Comparison of ENCODE assay signal across 31 cellular contexts in genomic region chr3:110296885-110297284, GRCh38.
DNase-seq lines count a peak whose midpoint lies in the region; ATAC-seq and TF ChIP-seq lines count a peak whose summit lies in the region.
"Had no signal": no experiment of that assay in that cellular context is flagged by ENCODE, and none has a peak within 500 bp of the region (broad histone marks: within the 10 kb centered on the region; RNA-seq: fewer than 3 reads in every experiment).

No MANE protein-coding gene starts in this region.

- no peak overlapping the region for H3K27ac Mint-ChIP-seq in CD4-positive, alpha-beta memory T cell
- no peak overlapping the region for H3K27ac Mint-ChIP-seq in activated CD4-positive, alpha-beta T cell treated with anti-CD3 and anti-CD28 coated beads, Interleukin-2, amount 10 ng/mL, durations not matched to agents 24 days and 14 days
- H3K27ac Mint-ChIP-seq: activated CD8-positive, alpha-beta memory T cell treated with anti-CD3 and anti-CD28 coated beads, Interleukin-2, amount 10 ng/mL, durations not matched to agents 7 days and 5 days; activated naive CD4-positive, alpha-beta T cell treated with anti-CD3 and anti-CD28 coated beads, Interleukin-2, amount 50 U/mL, for 72 hours; H9; natural killer cell treated with Interleukin-12 subunit alpha and Interleukin-12 subunit beta and Interleukin-15 and Interleukin-18, amount 100 ng/mL, for 72 hours; stimulated activated naive CD8-positive, alpha-beta T cell treated with anti-CD3 and anti-CD28 coated beads, Interleukin-15, amount 100 ng/mL, for 72 hours; T-helper 2 cell treated with Interferon-gamma antibody and Interleukin-4, amounts not matched to agents 5 μg/mL and 100 μg/mL, for 36 hours had no signal

- H3K36me3 ChIP-seq in CD4-positive, alpha-beta memory T cell (ENCODE audit: insufficient read depth, low read length) = no peaks in the 10 kb centered on the region
- no peaks in the 10 kb centered on the region for H3K36me3 ChIP-seq in OCI-LY7 (ENCODE audit: insufficient read depth, low read length)
- H3K36me3 ChIP-seq: heart left ventricle, right lobe of liver, thyroid gland, WERI-Rb-1 had no signal

- H2AFZ ChIP-seq in OCI-LY7 (ENCODE audit: low read length) = no peak overlapping the region

- H3K36me3 Mint-ChIP-seq in CD4-positive, alpha-beta memory T cell = no peaks in the 10 kb centered on the region
- no peaks in the 10 kb centered on the region for H3K36me3 Mint-ChIP-seq in activated CD4-positive, alpha-beta T cell treated with anti-CD3 and anti-CD28 coated beads, Interleukin-2, amount 10 ng/mL, durations not matched to agents 24 days and 14 days (ENCODE audit: low read depth)
- H3K36me3 Mint-ChIP-seq: natural killer cell treated with Interleukin-12 subunit alpha and Interleukin-12 subunit beta and Interleukin-15 and Interleukin-18, amount 100 ng/mL, for 72 hours had no signal

- peaks cover 2 to 25% (median 16%) of the 10 kb centered on the region in 8 donors for H3K9me3 Mint-ChIP-seq in CD4-positive, alpha-beta memory T cell
- peaks cover 16% of the 10 kb centered on the region for H3K9me3 Mint-ChIP-seq in activated CD4-positive, alpha-beta T cell treated with anti-CD3 and anti-CD28 coated beads, Interleukin-2, amount 10 ng/mL, durations not matched to agents 24 days and 14 days

- no peaks in the 10 kb centered on the region for H4K20me1 ChIP-seq in OCI-LY7 (ENCODE audit: insufficient read depth, low read length)

- no peak overlapping the region for H3K4me2 ChIP-seq in OCI-LY7 (ENCODE audit: low read length)

- intact Hi-C loops in CD4-positive, alpha-beta memory T cell (cut with micrococcal nuclease) = no loop called here
- intact Hi-C loops in activated CD4-positive, alpha-beta T cell treated with anti-CD3 and anti-CD28 coated beads, Interleukin-2, amount 10 ng/mL, durations not matched to agents 24 days and 14 days (cut with micrococcal nuclease) = no loop called here
- intact Hi-C loops in OCI-LY7 (cut with micrococcal nuclease; ENCODE audit: unreplicated experiment) = no loop called here

- no peak overlapping the region for H3K4me3 ChIP-seq in choroid plexus epithelial cell (ENCODE audit: low read depth, low read length)
- no peak overlapping the region for H3K4me3 ChIP-seq in CD4-positive, alpha-beta memory T cell (ENCODE audit: low read length in 2 of 2)
- H3K4me3 ChIP-seq in OCI-LY7 (ENCODE audit: low read depth, low read length, poor library complexity, severe bottlenecking) = no peak overlapping the region
- H3K4me3 ChIP-seq: body of pancreas, heart left ventricle, right lobe of liver, thyroid gland had no signal

- DNase-seq in AG08395 (ENCODE audit: low spot score) (peak; percentile 20), HuH-7 (ENCODE audit: low spot score) (peak; percentile 23), choroid plexus epithelial cell (ENCODE audit: low read depth) (peak; percentile 33), myocyte (ENCODE audit: low read depth) (peak; percentile 38), OCI-LY7 (ENCODE audit: low spot score) (no peak)
- no peak for DNase-seq in CD4-positive, alpha-beta memory T cell
- DNase-seq in activated CD4-positive, alpha-beta T cell treated with anti-CD3 and anti-CD28 coated beads, Interleukin-2, amount 10 ng/mL, durations not matched to agents 24 days and 14 days = no peak
- DNase-seq: activated CD4-positive, alpha-beta T cell treated with anti-CD3 and anti-CD28 coated beads, Interleukin-2, amount 50 U/mL, for 1 hour; activated CD8-positive, alpha-beta memory T cell treated with anti-CD3 and anti-CD28 coated beads, Interleukin-2, amount 10 ng/mL, durations not matched to agents 7 days and 5 days; body of pancreas; cerebellar nuclear complex; H9; heart left ventricle; left colon; midbrain; NCI-H1105 treated with DMSO at 0.1 percent for 48 hours; NCI-H2029 treated with DMSO at 0.1 percent for 48 hours; NCI-H345; NCI-H748 treated with DMSO at 0.1 percent for 48 hours; posterior cingulate gyrus; right lobe of liver; stimulated activated CD4-positive, alpha-beta T cell treated with anti-CD3 and anti-CD28 coated beads, Interleukin-15, amount 100 ng/mL, for 24 hours; stimulated activated naive CD8-positive, alpha-beta T cell treated with anti-CD3 and anti-CD28 coated beads, Interleukin-15, amount 100 ng/mL, for 72 hours; thyroid gland; WERI-Rb-1 had no signal

- H3K9me3 ChIP-seq in CD4-positive, alpha-beta memory T cell (ENCODE audit: control insufficient read depth in 1 of 2, low read length in 2 of 2) = no peaks in the 10 kb centered on the region
- H3K9me3 ChIP-seq in OCI-LY7 (ENCODE audit: low read length) = no peaks in the 10 kb centered on the region
- H3K9me3 ChIP-seq: right lobe of liver, thyroid gland had no signal

- no peaks in the 10 kb centered on the region for H3K9me2 ChIP-seq in OCI-LY7 (ENCODE audit: insufficient read depth, low read length)

- H3K27me3 ChIP-seq in CD4-positive, alpha-beta memory T cell (ENCODE audit: insufficient read depth, low read length) = no peaks in the 10 kb centered on the region
- H3K27me3 ChIP-seq: body of pancreas, heart left ventricle, right lobe of liver, thyroid gland had no signal

- H3K4me1 ChIP-seq in CD4-positive, alpha-beta memory T cell (ENCODE audit: insufficient read depth, low read length) = no peaks in the 10 kb centered on the region
- H3K4me1 ChIP-seq in OCI-LY7 (ENCODE audit: insufficient read depth, low read length, poor library complexity, severe bottlenecking) = no peaks in the 10 kb centered on the region
- H3K4me1 ChIP-seq: body of pancreas, heart left ventricle, right lobe of liver, thyroid gland had no signal

- H3K79me2 ChIP-seq in OCI-LY7 (ENCODE audit: insufficient read depth, low read depth, low read length) = no peaks in the 10 kb centered on the region

- H3K4me1 Mint-ChIP-seq in CD4-positive, alpha-beta memory T cell = no peaks in the 10 kb centered on the region
- H3K4me1 Mint-ChIP-seq in activated CD4-positive, alpha-beta T cell treated with anti-CD3 and anti-CD28 coated beads, Interleukin-2, amount 10 ng/mL, durations not matched to agents 24 days and 14 days = no peaks in the 10 kb centered on the region
- H3K4me1 Mint-ChIP-seq: activated CD8-positive, alpha-beta memory T cell treated with anti-CD3 and anti-CD28 coated beads, Interleukin-2, amount 10 ng/mL, durations not matched to agents 7 days and 5 days; stimulated activated naive CD8-positive, alpha-beta T cell treated with anti-CD3 and anti-CD28 coated beads, Interleukin-15, amount 100 ng/mL, for 72 hours had no signal

- no peak for ATAC-seq in GM19463 (IDR thresholded peaks at IDR 0.05; ENCODE audit: unreplicated experiment)
- ATAC-seq: activated CD8-positive, alpha-beta memory T cell treated with anti-CD3 and anti-CD28 coated beads, Interleukin-2, amount 10 ng/mL, durations not matched to agents 7 days and 5 days; activated naive CD4-positive, alpha-beta T cell treated with anti-CD3 and anti-CD28 coated beads, Interleukin-2, amount 50 U/mL, for 72 hours; body of pancreas; heart left ventricle; left colon; natural killer cell treated with Interleukin-12 subunit alpha and Interleukin-12 subunit beta and Interleukin-15 and Interleukin-18, amount 100 ng/mL, for 72 hours; right lobe of liver; SK-N-SH treated with all-trans-retinoic acid at 6 μM for 48 hours; stimulated activated naive CD8-positive, alpha-beta T cell treated with anti-CD3 and anti-CD28 coated beads, Interleukin-15, amount 100 ng/mL, for 72 hours had no signal

- H3K27me3 Mint-ChIP-seq in CD4-positive, alpha-beta memory T cell = no peaks in the 10 kb centered on the region
- H3K27me3 Mint-ChIP-seq in activated CD4-positive, alpha-beta T cell treated with anti-CD3 and anti-CD28 coated beads, Interleukin-2, amount 10 ng/mL, durations not matched to agents 24 days and 14 days = no peaks in the 10 kb centered on the region
- H3K27me3 Mint-ChIP-seq: activated CD8-positive, alpha-beta memory T cell treated with anti-CD3 and anti-CD28 coated beads, Interleukin-2, amount 10 ng/mL, durations not matched to agents 7 days and 5 days; natural killer cell treated with Interleukin-12 subunit alpha and Interleukin-12 subunit beta and Interleukin-15 and Interleukin-18, amount 100 ng/mL, for 72 hours; stimulated activated naive CD8-positive, alpha-beta T cell treated with anti-CD3 and anti-CD28 coated beads, Interleukin-15, amount 100 ng/mL, for 72 hours had no signal

- TF ChIP-seq CTCF in choroid plexus epithelial cell (conservative IDR thresholded peaks at IDR 0.05; ENCODE audit: low read depth, low read length) (no peak), OCI-LY7 (conservative IDR thresholded peaks at IDR 0.05; ENCODE audit: low read length) (no peak)

- CTCF ChIA-PET in CD4-positive, alpha-beta memory T cell (lab: Charles Lee; ENCODE audit: partially characterized antibody) = interaction anchor here (1.6 kb wide), 1 partner anchor 18 kb away, joined by 7 read pairs; no protein-coding TSS in a partner anchor
- CTCF ChIA-PET in OCI-LY7 (lab: Charles Lee; ENCODE audit: unreplicated experiment) = no interaction called here

- H3K27ac ChIP-seq in CD4-positive, alpha-beta memory T cell (ENCODE audit: low read depth, low read length) = no peak overlapping the region
- H3K27ac ChIP-seq in OCI-LY7 (ENCODE audit: low read depth, low read length, poor library complexity, severe bottlenecking) = no peak overlapping the region
- H3K27ac ChIP-seq: body of pancreas, heart left ventricle, HL-60, right lobe of liver, thyroid gland, WERI-Rb-1 had no signal

- no peak overlapping the region for H3K4me3 Mint-ChIP-seq in CD4-positive, alpha-beta memory T cell
- no peak overlapping the region for H3K4me3 Mint-ChIP-seq in activated CD4-positive, alpha-beta T cell treated with anti-CD3 and anti-CD28 coated beads, Interleukin-2, amount 10 ng/mL, durations not matched to agents 24 days and 14 days
- H3K4me3 Mint-ChIP-seq: activated CD8-positive, alpha-beta memory T cell treated with anti-CD3 and anti-CD28 coated beads, Interleukin-2, amount 10 ng/mL, durations not matched to agents 7 days and 5 days; H9; natural killer cell treated with Interleukin-12 subunit alpha and Interleukin-12 subunit beta and Interleukin-15 and Interleukin-18, amount 100 ng/mL, for 72 hours; stimulated activated naive CD8-positive, alpha-beta T cell treated with anti-CD3 and anti-CD28 coated beads, Interleukin-15, amount 100 ng/mL, for 72 hours; T-helper 2 cell treated with Interferon-gamma antibody and Interleukin-4, amounts not matched to agents 5 μg/mL and 100 μg/mL, for 36 hours had no signal

- no TSS peak for BruUV-seq in OCI-LY7 (replicated peaks; lab: Mats Ljungman, UMichigan)

- POLR2A ChIA-PET in CD4-positive, alpha-beta memory T cell (lab: Charles Lee; ENCODE audit: partially characterized antibody) = no interaction called here
- POLR2A ChIA-PET in OCI-LY7 (lab: Charles Lee) = no interaction called here

Comparison
In these comparisons a context has a peak if more than half of its experiments do, and no peak if none do; other contexts are left out.
1. DNase-seq: peak in AG08395 (single experiment), HuH-7 (single experiment), choroid plexus epithelial cell (single experiment) and myocyte (single experiment); none in CD4-positive, alpha-beta memory T cell (0 of 5), activated CD4-positive, alpha-beta T cell treated with anti-CD3 and anti-CD28 coated beads, Interleukin-2, amount 10 ng/mL, durations not matched to agents 24 days and 14 days (single experiment) and OCI-LY7 (single experiment).